ENCODE assay signal across 23 cellular contexts in the genomic region with DNA sequence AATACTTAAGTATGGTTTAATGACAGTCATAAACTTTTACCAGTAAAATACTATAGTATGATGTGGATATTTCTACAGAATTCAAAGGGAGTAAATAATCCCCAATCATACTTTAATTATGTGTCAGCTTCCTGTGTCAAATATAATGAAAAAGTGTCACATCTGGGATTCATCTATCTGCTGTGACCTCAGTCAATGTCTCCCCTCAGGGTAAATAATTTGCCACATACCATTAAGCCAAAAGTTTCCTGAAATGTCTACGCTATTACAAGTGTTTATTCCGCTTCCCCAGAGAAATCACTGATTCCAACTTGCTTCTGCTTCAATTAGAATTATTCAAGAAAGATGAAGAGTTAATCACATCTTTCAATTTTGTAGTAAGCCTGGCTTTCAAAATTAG.
A peak's percentile ranks its signal among the peaks of the same experiment; 100 is the strongest.
DNase-seq lines count a peak whose midpoint lies in the region; FAIRE-seq and TF ChIP-seq lines count a peak whose summit lies in the region.
"Had no signal": no experiment of that assay in that cellular context is flagged by ENCODE, and none has a peak within 500 bp of the region (broad histone marks: within the 10 kb centered on the region; RNA-seq: fewer than 3 reads in every experiment).

No MANE protein-coding gene starts in this region.

- no peak overlapping the region for H3K27ac Mint-ChIP-seq in astrocyte (ENCODE audit: unreplicated experiment)
- peak overlapping the region; percentile 6 for H3K27ac Mint-ChIP-seq in osteocyte (ENCODE audit: unreplicated experiment)
- H3K27ac Mint-ChIP-seq: H9, IgD-negative memory B cell had no signal

- no peaks in the 10 kb centered on the region for H3K27me3 Mint-ChIP-seq in astrocyte (ENCODE audit: low read depth, unreplicated experiment)
- H3K27me3 Mint-ChIP-seq in osteocyte (ENCODE audit: unreplicated experiment) = no peaks in the 10 kb centered on the region
- H3K27me3 Mint-ChIP-seq: IgD-negative memory B cell had no signal

- no peak for FAIRE-seq in astrocyte (lab: Jason Lieb, UNC)
- FAIRE-seq: A549, D721Med had no signal

- H3K9me3 ChIP-seq in astrocyte (ENCODE audit: insufficient read depth, low read depth, low read length) (no peaks in the 10 kb centered on the region), prostate gland (no peaks in the 10 kb centered on the region)
- H3K9me3 ChIP-seq: A549, Peyer's patch had no signal

- H3K4me2 ChIP-seq in astrocyte (ENCODE audit: low read length) = peak overlapping the region; percentile 12
- H3K4me2 ChIP-seq: A549 had no signal

- H3K4me3 Mint-ChIP-seq in astrocyte (ENCODE audit: unreplicated experiment) (no peak overlapping the region), osteocyte (ENCODE audit: unreplicated experiment) (no peak overlapping the region)
- H3K4me3 Mint-ChIP-seq: H9, IgD-negative memory B cell had no signal

- H3K36me3 Mint-ChIP-seq in astrocyte (ENCODE audit: low read depth, unreplicated experiment) (no peaks in the 10 kb centered on the region), osteocyte (ENCODE audit: unreplicated experiment) (no peaks in the 10 kb centered on the region)
- H3K36me3 Mint-ChIP-seq: IgD-negative memory B cell had no signal

- no peak overlapping the region for H3K27ac ChIP-seq in astrocyte (ENCODE audit: low read depth, low read length)
- no peak overlapping the region for H3K27ac ChIP-seq in prostate gland
- H3K27ac ChIP-seq: A549, C4-2B, HL-60, Peyer's patch, SK-N-MC had no signal

- no peak for TF ChIP-seq POLR2A in prostate gland (IDR thresholded peaks at IDR 0.05)

- H3K9me3 Mint-ChIP-seq in astrocyte (ENCODE audit: unreplicated experiment) = no peaks in the 10 kb centered on the region
- H3K9me3 Mint-ChIP-seq in osteocyte (ENCODE audit: unreplicated experiment) = no peaks in the 10 kb centered on the region
- H3K9me3 Mint-ChIP-seq: H9, IgD-negative memory B cell had no signal

- H3K36me3 ChIP-seq in astrocyte (ENCODE audit: insufficient read depth, low read length) (no peaks in the 10 kb centered on the region), prostate gland (no peaks in the 10 kb centered on the region)
- H3K36me3 ChIP-seq: Peyer's patch had no signal

- H3K27me3 ChIP-seq in astrocyte (ENCODE audit: insufficient read depth, low read length) (no peaks in the 10 kb centered on the region), prostate gland (replicated peaks; ENCODE audit: insufficient read depth) (no peaks in the 10 kb centered on the region)
- H3K27me3 ChIP-seq: Peyer's patch had no signal

- H3K79me2 ChIP-seq in astrocyte (ENCODE audit: insufficient read depth, low read length) = no peaks in the 10 kb centered on the region

- TF ChIP-seq CTCF in astrocyte (IDR thresholded peaks at IDR 0.05; ENCODE audit: insufficient read depth, low read depth, low read length) (no peak), osteocyte (IDR thresholded peaks at IDR 0.05) (no peak), prostate gland (IDR thresholded peaks at IDR 0.05) (no peak)

- H3K4me1 ChIP-seq in astrocyte (ENCODE audit: insufficient read depth, low read length) (no peaks in the 10 kb centered on the region), prostate gland (replicated peaks) (no peaks in the 10 kb centered on the region)
- H3K4me1 ChIP-seq: A549, Peyer's patch had no signal

- H4K20me1 ChIP-seq in astrocyte (ENCODE audit: insufficient read depth, low read length) = no peaks in the 10 kb centered on the region

- 91% methylated on average over 2 of the region's 2 CpGs for whole genome bisulfite sequencing in prostate gland

- H3K4me3 ChIP-seq in astrocyte (ENCODE audit: insufficient read depth, low read depth, low read length) = no peak overlapping the region
- H3K4me3 ChIP-seq in prostate gland = no peak overlapping the region
- H3K4me3 ChIP-seq: A549, Peyer's patch, SK-N-MC had no signal

- no peaks in the 10 kb centered on the region for H3K4me1 Mint-ChIP-seq in astrocyte (ENCODE audit: low read depth, unreplicated experiment)
- H3K4me1 Mint-ChIP-seq in osteocyte (ENCODE audit: unreplicated experiment) = peaks cover 40% of the 10 kb centered on the region
- H3K4me1 Mint-ChIP-seq: H9, IgD-negative memory B cell had no signal

- DNase-seq in AG20443 (ENCODE audit: low spot score) = peak; percentile 24
- DNase-seq in HS-5 (ENCODE audit: low read depth) = peak; percentile 25
- DNase-seq in astrocyte (ENCODE audit: low read depth) = no peak
- DNase-seq in osteocyte (ENCODE audit: extremely low spot score, unreplicated experiment) = no peak
- DNase-seq in prostate gland (ENCODE audit: low spot score) = no peak
- DNase-seq in iPS-NIHi7 (ENCODE audit: extremely low spot score) = no peak
- no peak for DNase-seq in NCI-H1092 (lab: John Stamatoyannopoulos, UW)
- DNase-seq: AML-193; H9; Kasumi-1; MM.1S; NCI-H1105 treated with DMSO at 0.1 percent for 48 hours; NCI-H1694; NCI-H2081 treated with DMSO at 0.1 percent for 48 hours; NCI-H748 treated with DMSO at 0.1 percent for 48 hours; NK-92 treated with Interleukin-12 subunit alpha and Interleukin-12 subunit beta, amount 100 ng/mL, for 24 hours; Peyer's patch had no signal

- no peak overlapping the region for H2AFZ ChIP-seq in astrocyte (ENCODE audit: low read depth, low read length)

- H3K9ac ChIP-seq in astrocyte (ENCODE audit: low read length) = no peak overlapping the region

- intact Hi-C loops in prostate gland (cut with DNase I) = no loop called here

Comparison
In these comparisons a context has a peak if more than half of its experiments do, and no peak if none do; other contexts are left out.
1. DNase-seq: peak in AG20443 (single experiment) and HS-5 (single experiment); none in astrocyte (single experiment), osteocyte (single experiment), prostate gland (single experiment), iPS-NIHi7 (single experiment) and NCI-H1092 (single experiment).